8 cellular contexts compared by ENCODE assay signal in genomic region chr12:45731376-45731775, GRCh38. TPM values are rescaled to one million over a fixed set of nuclear protein-coding genes. Genes with fewer than 3 reads are reported as not detected.
A peak's percentile ranks its signal among the peaks of the same experiment; 100 is the strongest.
DNase-seq lines count a peak whose midpoint lies in the region; ATAC-seq and TF ChIP-seq lines count a peak whose summit lies in the region.

No MANE protein-coding gene starts in this region.

- peaks cover 1 to 8% of the 10 kb centered on the region in 2 experiments; a peak in 4 of 5 replicates for H3K9me3 Mint-ChIP-seq in H9

- TF ChIP-seq CTCF in H9 (conservative IDR thresholded peaks at IDR 0.05) (no peak), SU-DHL-6 (IDR thresholded peaks at IDR 0.05; ENCODE audit: insufficient read depth, low read length, poor library complexity, severe bottlenecking) (no peak), fibroblast of villous mesenchyme (IDR thresholded peaks at IDR 0.05; ENCODE audit: insufficient read depth, low read depth, low read length) (no peak)

- H3K36me3 ChIP-seq in SU-DHL-6 (ENCODE audit: low read length), result peaks cover 22% of the 10 kb centered on the region

- no peak overlapping the region for H3K14ac ChIP-seq in H9 (ENCODE audit: insufficient read depth, low read length)

- no peak overlapping the region for H2BK120ac ChIP-seq in H9 (ENCODE audit: low read depth, low read length, poor library complexity, severe bottlenecking)

- ATAC-seq in HG03342 (IDR thresholded peaks at IDR 0.05; ENCODE audit: unreplicated experiment) (no peak), HG02852 (IDR thresholded peaks at IDR 0.05; ENCODE audit: unreplicated experiment) (no peak), HG03039 (IDR thresholded peaks at IDR 0.05; ENCODE audit: unreplicated experiment) (no peak)

- H3K18ac ChIP-seq in H9 (ENCODE audit: insufficient read length, low read depth, low read length), result no peak overlapping the region

- peak overlapping the region; percentile 57 for H3K4me2 ChIP-seq in H9 (ENCODE audit: insufficient read depth, insufficient read length, low read length)
- H3K4me2 ChIP-seq in SU-DHL-6 (ENCODE audit: low read depth, low read length, poor library complexity, severe bottlenecking), result peak overlapping the region; percentile 100

- H3K27ac ChIP-seq in H9 (ENCODE audit: insufficient read length, low read depth, low read length), result no peak overlapping the region
- peak overlapping the region; percentile 97 for H3K27ac ChIP-seq in SU-DHL-6 (ENCODE audit: low read depth, low read length)

- H2BK15ac ChIP-seq in H9 (ENCODE audit: low read depth, low read length), result no peak overlapping the region

- no peak overlapping the region for H4K91ac ChIP-seq in H9 (ENCODE audit: insufficient read length, low read depth, low read length)

- H3K9me3 ChIP-seq in H9 (ENCODE audit: control insufficient read depth, low read depth, low read length) (no peaks in the 10 kb centered on the region), SU-DHL-6 (ENCODE audit: insufficient read depth, low read length) (no peaks in the 10 kb centered on the region)

- H3K4me3 ChIP-seq in SU-DHL-6 (ENCODE audit: insufficient read depth, low read length, poor library complexity, severe bottlenecking), result peak overlapping the region; percentile 98
- peak overlapping the region; percentile 95 for H3K4me3 ChIP-seq in fibroblast of villous mesenchyme (ENCODE audit: low read depth, low read length)
- peak overlapping the region; percentile 69 for H3K4me3 ChIP-seq in skeletal muscle cell (ENCODE audit: low read depth, low read length)

- H3K36me3 Mint-ChIP-seq in H9 (ENCODE audit: insufficient read depth in 1 of 3, low read depth in 3 of 3), result peaks cover 24 to 41% (median 36%) of the 10 kb centered on the region in 3 experiments

- H2AFZ ChIP-seq in H9 (ENCODE audit: low read length), result no peak overlapping the region
- H2AFZ ChIP-seq in SU-DHL-6 (ENCODE audit: low read depth, low read length, severe bottlenecking), result peak overlapping the region; percentile 73

- H3K79me2 ChIP-seq in H9 (ENCODE audit: insufficient read depth, low read length) (peaks cover 6% of the 10 kb centered on the region; the same call in 1 of the 2 replicates), SU-DHL-6 (ENCODE audit: insufficient read depth, low read length) (peaks cover 65% of the 10 kb centered on the region)

- H4K20me1 ChIP-seq in H9 (ENCODE audit: control insufficient read depth, insufficient read depth, insufficient read length), result no peaks in the 10 kb centered on the region
- H4K20me1 ChIP-seq in SU-DHL-6 (ENCODE audit: low read depth, low read length), result 0 out of 2 replicates have a peak, but pooled peaks cover 4% of the 10 kb centered on the region

- H3K23me2 ChIP-seq in H9 (ENCODE audit: insufficient read length, low read depth, low read length, poor library complexity, severe bottlenecking), result peaks cover 7% of the 10 kb centered on the region

- no peaks in the 10 kb centered on the region for H3K79me1 ChIP-seq in H9 (ENCODE audit: insufficient read depth, low read depth, low read length, poor library complexity, severe bottlenecking)

- no peak overlapping the region for H3K56ac ChIP-seq in H9 (ENCODE audit: insufficient read length, low read depth, low read length)

- H2AK5ac ChIP-seq in H9 (ENCODE audit: insufficient read length, low read length), result no peak overlapping the region

- H3K27ac Mint-ChIP-seq in H9, result peak overlapping the region; percentile 35 to 98 (median 98); a peak in 6 of 7 replicates

- H3K23ac ChIP-seq in H9 (ENCODE audit: insufficient read length, low read depth, low read length), result no peak overlapping the region

- peak overlapping the region; percentile 83 for H3K9ac ChIP-seq in H9 (ENCODE audit: extremely low read depth, insufficient read length, low read length)
- peak overlapping the region; percentile 98 for H3K9ac ChIP-seq in SU-DHL-6 (ENCODE audit: low read length)

- H3F3A ChIP-seq in SU-DHL-6 (ENCODE audit: insufficient read depth), result peaks cover 25% of the 10 kb centered on the region

- no peak overlapping the region for H4K5ac ChIP-seq in H9 (ENCODE audit: insufficient read length, low read depth, low read length)

- H3T11ph ChIP-seq in H9 (ENCODE audit: low read length), result no peak overlapping the region

- WGBS in H9 (ENCODE audit: extremely low coverage, insufficient read length, low lambda C conversion rate), result no CpG with 5 or more reads among the region's 2 CpGs

- H2BK20ac ChIP-seq in H9 (ENCODE audit: low read depth, low read length, poor library complexity, severe bottlenecking), result no peak overlapping the region

- DNase-seq in H9, result no peak
- DNase-seq in fibroblast of villous mesenchyme (ENCODE audit: low read depth), result no peak
- DNase-seq in skeletal muscle cell (ENCODE audit: low read depth), result no peak
- no peak for DNase-seq in stimulated activated naive CD4-positive, alpha-beta T cell (lab: John Stamatoyannopoulos, UW)

- H3K4me1 Mint-ChIP-seq in H9, result peaks cover 14 to 22% of the 10 kb centered on the region in 2 experiments

- peak overlapping the region; percentile 85 to 99 for H3K4me3 Mint-ChIP-seq in H9

- no peak overlapping the region for H4K8ac ChIP-seq in H9 (replicated peaks; ENCODE audit: insufficient read length, low read depth, low read length)

- H3K9me2 ChIP-seq in SU-DHL-6 (replicated peaks; ENCODE audit: insufficient read depth, low read length), result no peaks in the 10 kb centered on the region

- H2BK12ac ChIP-seq in H9 (ENCODE audit: insufficient read length, low read depth, low read length), result no peak overlapping the region

- H3K4ac ChIP-seq in H9 (ENCODE audit: low read depth, low read length), result no peak overlapping the region

- no peaks in the 10 kb centered on the region for H3K4me1 ChIP-seq in H9 (ENCODE audit: insufficient read depth, low read length)

- H3K27me3 ChIP-seq in H9 (ENCODE audit: insufficient read depth, low read length) (no peaks in the 10 kb centered on the region), SU-DHL-6 (ENCODE audit: low read length) (no peaks in the 10 kb centered on the region)

- H3K27me3 Mint-ChIP-seq in H9 (ENCODE audit: low read depth), result no peaks in the 10 kb centered on the region

- no peak overlapping the region for H2BK5ac ChIP-seq in H9 (ENCODE audit: insufficient read length, low read length)

RNA-seq across cellular contexts. Expression of gene ARID2, which starts 1.9 kb away (rescaled TPM):
- total RNA-seq in H9 (2021) (61.9 and 63.8 TPM in 2 replicates), fibroblast of villous mesenchyme (19.3 and 25.0 TPM in 2 replicates)
